Comparison of ENCODE assay signal across 34 cellular contexts in the genomic region with DNA sequence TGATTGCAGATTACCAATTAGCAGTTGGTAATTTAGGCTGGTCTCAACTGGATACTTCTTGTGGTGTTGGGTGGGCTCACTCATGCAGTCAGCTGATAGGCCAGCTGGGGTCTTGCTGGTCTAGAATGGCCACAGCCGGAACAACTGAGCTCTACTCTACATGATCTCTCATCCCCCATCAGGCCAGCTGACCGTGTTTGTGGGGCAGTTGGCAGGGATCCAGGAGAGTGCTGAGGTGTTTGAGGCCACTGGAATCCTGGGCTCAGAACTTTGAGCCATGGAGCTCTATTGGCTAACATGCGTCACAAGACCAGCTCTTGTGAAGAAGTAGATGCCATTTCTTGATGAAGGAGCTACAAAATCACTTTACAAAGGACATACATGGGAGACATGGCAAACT.
"Had no signal": no experiment of that assay in that cellular context is flagged by ENCODE, and none has a peak within 500 bp of the region (broad histone marks: within the 10 kb centered on the region; RNA-seq: fewer than 3 reads in every experiment).

No MANE protein-coding gene starts in this region.

- H3K4me3 Mint-ChIP-seq: activated CD4-positive, alpha-beta memory T cell treated with anti-CD3 and anti-CD28 coated beads for 36 hours; activated CD4-positive, alpha-beta T cell treated with anti-CD3 and anti-CD28 coated beads for 36 hours; activated CD4-positive, alpha-beta T cell treated with anti-CD3 and anti-CD28 coated beads, Interleukin-2, amount 10 ng/mL, durations not matched to agents 24 days and 14 days; activated CD8-positive, alpha-beta memory T cell treated with anti-CD3 and anti-CD28 coated beads, Interleukin-2, amount 10 ng/mL, durations not matched to agents 7 days and 5 days; activated CD8-positive, alpha-beta T cell treated with anti-CD3 and anti-CD28 coated beads, Interleukin-2, amount 10 ng/mL, durations not matched to agents 7 days and 5 days; activated naive CD4-positive, alpha-beta T cell treated with anti-CD3 and anti-CD28 coated beads for 36 hours; activated naive CD4-positive, alpha-beta T cell treated with anti-CD3 and anti-CD28 coated beads, Interleukin-2, amount 50 U/mL, for 24 hours; activated naive CD8-positive, alpha-beta T cell treated with anti-CD3 and anti-CD28 coated beads for 36 hours; activated naive CD8-positive, alpha-beta T cell treated with anti-CD3 and anti-CD28 coated beads, Interleukin-2, amount 50 U/mL, for 24 hours; activated T-helper 1 cell treated with anti-CD3 and anti-CD28 coated beads, Interleukin-12 subunit alpha, Interleukin-12 subunit beta, Interleukin-2, Interleukin-4 antibody, amounts not matched to agents 30 ng/mL and 10 ng/mL and 1 ng/mL, durations not matched to agents 14 hours and 24 hours and 36 hours had no signal

- H3K27ac ChIP-seq: adrenal gland, body of pancreas, cardiac muscle cell, colonic mucosa, epithelial cell of prostate, esophagus squamous epithelium, gastroesophageal sphincter had no signal

- ATAC-seq: activated CD4-positive, alpha-beta T cell treated with anti-CD3 and anti-CD28 coated beads for 36 hours; activated CD8-positive, alpha-beta memory T cell treated with anti-CD3 and anti-CD28 coated beads, Interleukin-2, amount 10 ng/mL, durations not matched to agents 7 days and 5 days; activated CD8-positive, alpha-beta T cell treated with anti-CD3 and anti-CD28 coated beads, Interleukin-2, amount 10 ng/mL, durations not matched to agents 7 days and 5 days; activated naive CD8-positive, alpha-beta T cell treated with anti-CD3 and anti-CD28 coated beads, Interleukin-2, amount 50 U/mL, for 24 hours; body of pancreas; gastroesophageal sphincter had no signal

- H3K4me1 Mint-ChIP-seq: activated CD4-positive, alpha-beta T cell treated with anti-CD3 and anti-CD28 coated beads for 36 hours; activated CD4-positive, alpha-beta T cell treated with anti-CD3 and anti-CD28 coated beads, Interleukin-2, amount 10 ng/mL, durations not matched to agents 24 days and 14 days; activated CD8-positive, alpha-beta memory T cell treated with anti-CD3 and anti-CD28 coated beads, Interleukin-2, amount 10 ng/mL, durations not matched to agents 7 days and 5 days; activated naive CD4-positive, alpha-beta T cell treated with anti-CD3 and anti-CD28 coated beads, Interleukin-2, amount 50 U/mL, for 24 hours; activated naive CD8-positive, alpha-beta T cell treated with anti-CD3 and anti-CD28 coated beads for 36 hours; activated naive CD8-positive, alpha-beta T cell treated with anti-CD3 and anti-CD28 coated beads, Interleukin-2, amount 50 U/mL, for 24 hours had no signal

- FAIRE-seq: endometrium, endothelial cell of umbilical vein had no signal

- H3K27me3 Mint-ChIP-seq: activated CD4-positive, alpha-beta memory T cell treated with anti-CD3 and anti-CD28 coated beads for 36 hours; activated CD4-positive, alpha-beta T cell treated with anti-CD3 and anti-CD28 coated beads for 36 hours; activated CD4-positive, alpha-beta T cell treated with anti-CD3 and anti-CD28 coated beads, Interleukin-2, amount 10 ng/mL, durations not matched to agents 24 days and 14 days; activated CD8-positive, alpha-beta memory T cell treated with anti-CD3 and anti-CD28 coated beads, Interleukin-2, amount 10 ng/mL, durations not matched to agents 7 days and 5 days; activated naive CD4-positive, alpha-beta T cell treated with anti-CD3 and anti-CD28 coated beads, Interleukin-2, amount 50 U/mL, for 24 hours; activated naive CD8-positive, alpha-beta T cell treated with anti-CD3 and anti-CD28 coated beads for 36 hours; activated naive CD8-positive, alpha-beta T cell treated with anti-CD3 and anti-CD28 coated beads, Interleukin-2, amount 50 U/mL, for 24 hours had no signal

- H3K27ac Mint-ChIP-seq: activated CD4-positive, alpha-beta memory T cell treated with anti-CD3 and anti-CD28 coated beads for 36 hours; activated CD4-positive, alpha-beta T cell treated with anti-CD3 and anti-CD28 coated beads for 36 hours; activated CD4-positive, alpha-beta T cell treated with anti-CD3 and anti-CD28 coated beads, Interleukin-2, amount 10 ng/mL, durations not matched to agents 24 days and 14 days; activated CD8-positive, alpha-beta memory T cell treated with anti-CD3 and anti-CD28 coated beads, Interleukin-2, amount 10 ng/mL, durations not matched to agents 7 days and 5 days; activated CD8-positive, alpha-beta T cell treated with anti-CD3 and anti-CD28 coated beads, Interleukin-2, amount 10 ng/mL, durations not matched to agents 7 days and 5 days; activated naive CD4-positive, alpha-beta T cell treated with anti-CD3 and anti-CD28 coated beads for 36 hours; activated naive CD4-positive, alpha-beta T cell treated with anti-CD3 and anti-CD28 coated beads, Interleukin-2, amount 50 U/mL, for 24 hours; activated naive CD8-positive, alpha-beta T cell treated with anti-CD3 and anti-CD28 coated beads for 36 hours; activated naive CD8-positive, alpha-beta T cell treated with anti-CD3 and anti-CD28 coated beads, Interleukin-2, amount 50 U/mL, for 24 hours; activated T-helper 1 cell treated with anti-CD3 and anti-CD28 coated beads, Interleukin-12 subunit alpha, Interleukin-12 subunit beta, Interleukin-2, Interleukin-4 antibody, amounts not matched to agents 30 ng/mL and 10 ng/mL and 1 ng/mL, durations not matched to agents 14 hours and 24 hours and 36 hours; activated T-helper 2 cell treated with anti-CD3 and anti-CD28 coated beads, Interferon-gamma antibody, Interleukin-2, Interleukin-4, amounts not matched to agents 10 μg/mL and 5 μg/mL and 100 μg/mL, durations not matched to agents 14 hours and 24 hours and 36 hours had no signal

- H3K4me1 ChIP-seq: adrenal gland, body of pancreas, colonic mucosa, esophagus squamous epithelium, gastroesophageal sphincter had no signal

- DNase-seq: activated CD4-positive, alpha-beta memory T cell treated with anti-CD3 and anti-CD28 coated beads for 36 hours; activated CD4-positive, alpha-beta T cell treated with anti-CD3 and anti-CD28 coated beads for 36 hours; activated CD4-positive, alpha-beta T cell treated with anti-CD3 and anti-CD28 coated beads, Interleukin-2, amount 10 ng/mL, durations not matched to agents 24 days and 14 days; activated CD4-positive, CD25-positive, alpha-beta regulatory T cell; activated CD4-positive, CD25-positive, alpha-beta regulatory T cell treated with anti-CD3 and anti-CD28 coated beads, Interleukin-2, amount 50 U/mL, for 72 hours; activated CD8-positive, alpha-beta memory T cell treated with anti-CD3 and anti-CD28 coated beads, Interleukin-2, amount 10 ng/mL, durations not matched to agents 7 days and 5 days; activated CD8-positive, alpha-beta memory T cell treated with anti-CD3 and anti-CD28 coated beads, Interleukin-2, amount 50 U/mL, for 4 hours; activated CD8-positive, alpha-beta T cell treated with anti-CD3 and anti-CD28 coated beads, Interleukin-2, amount 10 ng/mL, durations not matched to agents 7 days and 5 days; activated effector memory CD4-positive, alpha-beta T cell treated with anti-CD3 and anti-CD28 coated beads, Interleukin-2, amount 50 U/mL, for 16 hours; activated naive CD4-positive, alpha-beta T cell treated with anti-CD3 and anti-CD28 coated beads for 36 hours; activated naive CD8-positive, alpha-beta T cell treated with anti-CD3 and anti-CD28 coated beads for 36 hours; activated naive CD8-positive, alpha-beta T cell treated with anti-CD3 and anti-CD28 coated beads, Interleukin-2, amount 50 U/mL, for 24 hours; activated T-cell treated with anti-CD3 and anti-CD28 coated beads, Interleukin-2, amount 50 U/mL, for 1 hour; activated T-cell treated with anti-CD3 and anti-CD28 coated beads, Interleukin-2, amount 50 U/mL, for 48 hours; adrenal gland; amygdala; aorta; body of pancreas; central memory CD4-positive, alpha-beta T cell; cerebellar nuclear complex; colonic mucosa; effector CD8-positive, alpha-beta T cell; esophagus squamous epithelium; foreskin melanocyte; head of caudate nucleus; T-helper 2 cell had no signal

- H3K27me3 ChIP-seq: adrenal gland, body of pancreas, cardiac muscle cell, colonic mucosa, esophagus squamous epithelium, gastroesophageal sphincter had no signal

- H3K4me3 ChIP-seq: adrenal gland, body of pancreas, cardiac muscle cell, colonic mucosa, esophagus squamous epithelium, gastroesophageal sphincter had no signal

- H3K36me3 Mint-ChIP-seq: activated CD8-positive, alpha-beta memory T cell treated with anti-CD3 and anti-CD28 coated beads, Interleukin-2, amount 10 ng/mL, durations not matched to agents 7 days and 5 days; activated naive CD4-positive, alpha-beta T cell treated with anti-CD3 and anti-CD28 coated beads, Interleukin-2, amount 50 U/mL, for 24 hours; activated naive CD8-positive, alpha-beta T cell treated with anti-CD3 and anti-CD28 coated beads for 36 hours had no signal

- H3K36me3 ChIP-seq: adrenal gland, cardiac muscle cell, colonic mucosa, esophagus squamous epithelium, gastroesophageal sphincter had no signal

- H3K9me3 ChIP-seq: adrenal gland, body of pancreas, colonic mucosa, esophagus squamous epithelium had no signal
